38 cellular contexts compared by ENCODE assay signal in the genomic region with DNA sequence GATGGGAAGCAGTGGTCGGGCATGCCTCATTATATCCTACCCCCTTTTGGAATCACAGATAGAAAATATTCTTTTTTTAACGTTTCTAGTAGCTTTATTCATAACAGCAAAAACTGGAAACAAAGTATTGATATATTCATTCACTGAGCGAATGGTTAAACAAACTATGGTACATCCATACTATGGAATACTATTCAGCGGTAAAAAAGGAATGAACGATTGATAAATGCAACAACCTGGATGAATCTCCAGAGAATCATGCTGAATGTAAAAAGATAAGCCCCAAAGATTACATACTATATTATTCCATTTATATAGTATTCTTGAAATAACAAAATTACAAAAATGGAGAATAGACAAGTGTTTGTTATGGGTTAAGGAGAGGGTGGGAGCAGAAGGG. TPM values are rescaled to one million over a fixed set of nuclear protein-coding genes. Genes with fewer than 3 reads are reported as not detected.
"Had no signal": no experiment of that assay in that cellular context is flagged by ENCODE, and none has a peak within 500 bp of the region (broad histone marks: within the 10 kb centered on the region; RNA-seq: fewer than 3 reads in every experiment).

No MANE protein-coding gene starts in this region.

- H3K36me3 ChIP-seq: MG63 had no signal

- H3K4me3 ChIP-seq: MG63 had no signal

- DNase-seq: Karpas-422, Kasumi-1, MG63, MM.1S, MV-4-11, NCI-H1048, NCI-H1092, NCI-H1092 treated with DMSO at 0.1 percent for 48 hours, NCI-H1105, NCI-H1105 treated with DMSO at 0.1 percent for 48 hours, NCI-H1417, NCI-H1417 treated with DMSO at 0.1 percent for 48 hours, NCI-H1436, NCI-H1436 treated with DMSO at 0.1 percent for 48 hours, NCI-H146, NCI-H1694, NCI-H1694 treated with DMSO at 0.1 percent for 48 hours, NCI-H187, NCI-H187 treated with DMSO at 0.1 percent for 48 hours, NCI-H1930, NCI-H2029, NCI-H2029 treated with DMSO at 0.1 percent for 48 hours, NCI-H2081, NCI-H2081 treated with DMSO at 0.1 percent for 48 hours, NCI-H2107, NCI-H2171, NCI-H2171 treated with DMSO at 0.1 percent for 48 hours, NCI-H2227 treated with DMSO at 0.1 percent for 48 hours, NCI-H226, NCI-H345, NCI-H446, NCI-H446 treated with DMSO at 0.1 percent for 48 hours, NCI-H510A, NCI-H510A treated with DMSO at 0.1 percent for 48 hours, NCI-H524 had no signal

RNA-seq across cellular contexts. Expression of a gene that starts 7.5 kb away (rescaled TPM):
- total RNA-seq: M059J, MCF 10A, NCI-H460 had no signal

RNA-seq across cellular contexts. Expression of a gene that starts 22.0 kb away (rescaled TPM):
- total RNA-seq: MCF 10A, NCI-H460 had no signal
